Comparison of ENCODE assay signal across 21 cellular contexts in the genomic region with DNA sequence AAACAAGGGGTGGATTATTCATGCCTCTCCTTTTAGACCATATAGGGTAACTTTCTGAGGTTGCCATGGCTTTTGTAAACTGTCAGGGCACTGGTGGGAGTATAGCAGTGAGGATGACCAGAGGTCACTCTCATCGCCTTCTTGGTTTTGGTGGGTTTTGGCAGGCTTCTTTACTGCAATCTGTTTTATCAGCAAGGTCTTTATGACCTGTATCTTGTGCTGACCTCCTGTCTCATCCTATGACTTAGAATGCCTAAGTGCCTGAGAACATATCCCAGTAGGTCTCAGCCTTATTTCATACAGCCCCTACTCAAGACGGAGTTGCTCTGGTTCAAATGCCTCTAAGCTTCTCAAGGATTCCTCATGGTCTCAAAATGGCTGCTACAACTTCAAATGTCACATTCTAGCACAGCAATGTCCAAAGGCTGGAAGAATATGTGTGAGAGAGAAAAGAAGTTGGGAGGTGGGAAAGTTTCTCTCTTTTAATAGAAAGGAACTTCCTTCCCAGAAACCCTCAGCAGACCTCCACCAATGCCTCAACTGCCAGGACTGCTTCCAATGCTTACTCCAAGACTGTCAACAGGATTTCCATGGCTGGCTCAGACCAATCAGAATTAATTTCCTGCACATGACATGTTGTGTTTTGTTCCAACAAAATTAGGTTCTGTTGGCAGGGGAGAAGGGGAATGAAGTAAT. TPM values are rescaled to one million over a fixed set of nuclear protein-coding genes. Genes with fewer than 3 reads are reported as not detected.
DNase-seq lines count a peak whose midpoint lies in the region; ATAC-seq and TF ChIP-seq lines count a peak whose summit lies in the region.
"Had no signal": no experiment of that assay in that cellular context is flagged by ENCODE, and none has a peak within 500 bp of the region (broad histone marks: within the 10 kb centered on the region; RNA-seq: fewer than 3 reads in every experiment).

No MANE protein-coding gene starts in this region.

- H3K9me3 ChIP-seq in breast epithelium = no peaks in the 10 kb centered on the region
- H3K9me3 ChIP-seq in mammary epithelial cell (replicated peaks; ENCODE audit: insufficient read depth, low read length) = no peaks in the 10 kb centered on the region
- no peaks in the 10 kb centered on the region for H3K9me3 ChIP-seq in lower lobe of right lung
- H3K9me3 ChIP-seq: heart right ventricle had no signal

- TF ChIP-seq CTCF in breast epithelium (IDR thresholded peaks at IDR 0.05) (no peak), mammary epithelial cell (conservative IDR thresholded peaks at IDR 0.05 in 1 of 2, IDR thresholded peaks at IDR 0.05 in 1 of 2; ENCODE audit: extremely low read depth in 1 of 2, insufficient read depth in 1 of 2, low read depth in 1 of 2, low read length in 2 of 2) (no peak), lower lobe of right lung (IDR thresholded peaks at IDR 0.05) (no peak)

- no peaks in the 10 kb centered on the region for H3K36me3 ChIP-seq in breast epithelium
- H3K36me3 ChIP-seq in mammary epithelial cell (ENCODE audit: insufficient read depth, low read length) = no peaks in the 10 kb centered on the region
- H3K36me3 ChIP-seq in lower lobe of right lung = no peaks in the 10 kb centered on the region
- H3K36me3 ChIP-seq: heart right ventricle had no signal

- peaks cover 49% of the 10 kb centered on the region for H3K4me1 Mint-ChIP-seq in dendritic cell treated with granulocyte-macrophage colony-stimulating factor and Interleukin-4, amounts not matched to agents 40 ng/mL and 50 ng/mL, for 4 days (ENCODE audit: low read depth)

- no peak overlapping the region for H2AFZ ChIP-seq in mammary epithelial cell (ENCODE audit: low read depth, low read length)

- intact Hi-C loops in breast epithelium (cut with DNase I; ENCODE audit: low total_unique reads) = no loop called here
- intact Hi-C loops in mammary epithelial cell (cut with micrococcal nuclease) = no loop called here
- intact Hi-C loops in dendritic cell treated with granulocyte-macrophage colony-stimulating factor and Interleukin-4, amounts not matched to agents 40 ng/mL and 50 ng/mL, for 4 days (cut with micrococcal nuclease) = no loop called here
- intact Hi-C loops in lower lobe of right lung (cut with DNase I) = no loop called here

- H3K27ac ChIP-seq in breast epithelium (peak overlapping the region; percentile 51 to 69), mammary epithelial cell (ENCODE audit: insufficient read depth, low read depth, low read length) (no peak overlapping the region), lower lobe of right lung (peak overlapping the region; percentile 37)

- H3K4me1 ChIP-seq in breast epithelium = peaks cover 16 to 20% of the 10 kb centered on the region in 2 donors
- H3K4me1 ChIP-seq in mammary epithelial cell (ENCODE audit: insufficient read depth, low read length) = peaks cover 28% of the 10 kb centered on the region
- peaks cover 64% of the 10 kb centered on the region for H3K4me1 ChIP-seq in lower lobe of right lung

- no peak for ATAC-seq in lower lobe of right lung
- ATAC-seq: natural killer cell had no signal

- H3K27ac Mint-ChIP-seq in dendritic cell treated with granulocyte-macrophage colony-stimulating factor and Interleukin-4, amounts not matched to agents 40 ng/mL and 50 ng/mL, for 4 days = peak overlapping the region; percentile 80
- H3K27ac Mint-ChIP-seq: activated B cell treated with CpG ODN at 0.5 μM for 24 hours; activated T-helper 1 cell treated with anti-CD3 and anti-CD28 coated beads, Interleukin-12 subunit alpha, Interleukin-12 subunit beta, Interleukin-2, Interleukin-4 antibody, amounts not matched to agents 30 ng/mL and 10 ng/mL and 1 ng/mL, durations not matched to agents 14 hours and 24 hours and 36 hours; natural killer cell had no signal

- DNase-seq in breast epithelium (ENCODE audit: low spot score in 2 of 2) (no peak), mammary epithelial cell (no peak), lower lobe of right lung (no peak), KBM-7 (no peak), glomerular visceral epithelial cell (ENCODE audit: extremely low spot score) (no peak), NCI-H2029 treated with DMSO at 0.1 percent for 48 hours (lab: John Stamatoyannopoulos, UW) (no peak), NCI-H1105 treated with DMSO at 0.1 percent for 48 hours (lab: John Stamatoyannopoulos, UW) (no peak)
- DNase-seq: 8988T; activated B cell treated with CpG ODN at 0.5 μM for 24 hours; C1 segment of cervical spinal cord; DMS153; heart right ventricle; islet precursor cell; mesendoderm; natural killer cell; NCI-H446; NK-92 treated with Interleukin-12 subunit alpha and Interleukin-12 subunit beta, amount 100 ng/mL, for 24 hours; stimulated activated CD4-positive, alpha-beta T cell treated with anti-CD3 and anti-CD28 coated beads, Interleukin-4, amount 100 ng/mL, for 4 hours had no signal

- H3K4me3 ChIP-seq in breast epithelium (no peak overlapping the region), mammary epithelial cell (replicated peaks in 1 of 3; ENCODE audit: insufficient read depth in 1 of 3, low read depth in 2 of 3, low read length in 3 of 3) (no peak overlapping the region), lower lobe of right lung (no peak overlapping the region)
- H3K4me3 ChIP-seq: heart right ventricle, skin epidermis had no signal

- H3K79me2 ChIP-seq in mammary epithelial cell (ENCODE audit: insufficient read depth, low read length) = no peaks in the 10 kb centered on the region

- no peaks in the 10 kb centered on the region for H4K20me1 ChIP-seq in mammary epithelial cell (ENCODE audit: insufficient read depth, low read length)

- H3K36me3 Mint-ChIP-seq in dendritic cell treated with granulocyte-macrophage colony-stimulating factor and Interleukin-4, amounts not matched to agents 40 ng/mL and 50 ng/mL, for 4 days (ENCODE audit: low read depth) = no peaks in the 10 kb centered on the region
- H3K36me3 Mint-ChIP-seq: natural killer cell had no signal

- dilution Hi-C loops in mammary epithelial cell (cut with HindIII; ENCODE audit: low sequenced_read_pairs) = loop anchor here (5.0 kb wide), 5 partner anchors 39 to 159 kb away; partner anchors contain the start of gene SLC9A8

- no peaks in the 10 kb centered on the region for H3K27me3 ChIP-seq in breast epithelium
- H3K27me3 ChIP-seq in mammary epithelial cell (ENCODE audit: insufficient read depth, low read length) = no peaks in the 10 kb centered on the region
- no peaks in the 10 kb centered on the region for H3K27me3 ChIP-seq in lower lobe of right lung (ENCODE audit: low read depth)
- H3K27me3 ChIP-seq: heart right ventricle had no signal

- no peak overlapping the region for H3K4me2 ChIP-seq in mammary epithelial cell (ENCODE audit: insufficient read depth, low read depth, low read length)

- 94% methylated on average over 2 of the region's 2 CpGs for WGBS in mammary epithelial cell (ENCODE audit: low coverage, missing lambda C conversion rate)

- no peak overlapping the region for H3K4me3 Mint-ChIP-seq in dendritic cell treated with granulocyte-macrophage colony-stimulating factor and Interleukin-4, amounts not matched to agents 40 ng/mL and 50 ng/mL, for 4 days
- H3K4me3 Mint-ChIP-seq: activated B cell treated with CpG ODN at 0.5 μM for 24 hours; activated T-helper 1 cell treated with anti-CD3 and anti-CD28 coated beads, Interleukin-12 subunit alpha, Interleukin-12 subunit beta, Interleukin-2, Interleukin-4 antibody, amounts not matched to agents 30 ng/mL and 10 ng/mL and 1 ng/mL, durations not matched to agents 14 hours and 24 hours and 36 hours; natural killer cell had no signal

- no TSS peak for BruUV-seq in mammary epithelial cell (replicated peaks; lab: Mats Ljungman, UMichigan)

- in situ Hi-C loops in mammary epithelial cell (cut with MboI; ENCODE audit: low sequenced_read_pairs in 2 of 2) (no loop called here), KBM-7 (cut with MboI; ENCODE audit: low pct_unique_long_range_greater_than_20kb, low sequenced_read_pairs) (no loop called here)

- H3K27me3 Mint-ChIP-seq in dendritic cell treated with granulocyte-macrophage colony-stimulating factor and Interleukin-4, amounts not matched to agents 40 ng/mL and 50 ng/mL, for 4 days = no peaks in the 10 kb centered on the region
- H3K27me3 Mint-ChIP-seq: activated B cell treated with CpG ODN at 0.5 μM for 24 hours had no signal

- TF ChIP-seq POLR2A in breast epithelium (IDR thresholded peaks at IDR 0.05) = no peak

- no peak overlapping the region for H3K9ac ChIP-seq in mammary epithelial cell (ENCODE audit: insufficient read depth, low read length)

- no peaks in the 10 kb centered on the region for H3K9me3 Mint-ChIP-seq in dendritic cell treated with granulocyte-macrophage colony-stimulating factor and Interleukin-4, amounts not matched to agents 40 ng/mL and 50 ng/mL, for 4 days
- H3K9me3 Mint-ChIP-seq: activated B cell treated with CpG ODN at 0.5 μM for 24 hours; activated T-helper 1 cell treated with anti-CD3 and anti-CD28 coated beads, Interleukin-12 subunit alpha, Interleukin-12 subunit beta, Interleukin-2, Interleukin-4 antibody, amounts not matched to agents 30 ng/mL and 10 ng/mL and 1 ng/mL, durations not matched to agents 14 hours and 24 hours and 36 hours; natural killer cell had no signal

- CTCF ChIA-PET in mammary epithelial cell (lab: Charles Lee; ENCODE audit: low non-redundant PET) = no interaction called here

RNA-seq across cellular contexts. Expression of gene SLC9A8, which starts 46.6 kb away (rescaled TPM):
- total RNA-seq in breast epithelium = 10 to 100 TPM; 11.8 to 13.5 (median 13.3) TPM
- total RNA-seq in mammary epithelial cell = 1 to 10 TPM; 6.8 to 7.7 TPM
- 1.6 TPM for polyA plus RNA-seq in mammary epithelial cell
- polyA minus RNA-seq in mammary epithelial cell = 2.8 TPM
- 17.7 TPM for total RNA-seq in lower lobe of right lung

RNA-seq across cellular contexts. Expression of gene B4GALT5, which starts 52.3 kb away (rescaled TPM):
- total RNA-seq in breast epithelium (10 to 100 TPM; 16.8 to 33.8 (median 22.1) TPM), mammary epithelial cell (10 to 100 TPM; 22.7 to 22.8 TPM), lower lobe of right lung (39.5 TPM)
- polyA plus RNA-seq in mammary epithelial cell = 24.0 TPM
- polyA minus RNA-seq in mammary epithelial cell = 17.7 TPM
